ENCODE assay signal across 9 cellular contexts in the genomic region with DNA sequence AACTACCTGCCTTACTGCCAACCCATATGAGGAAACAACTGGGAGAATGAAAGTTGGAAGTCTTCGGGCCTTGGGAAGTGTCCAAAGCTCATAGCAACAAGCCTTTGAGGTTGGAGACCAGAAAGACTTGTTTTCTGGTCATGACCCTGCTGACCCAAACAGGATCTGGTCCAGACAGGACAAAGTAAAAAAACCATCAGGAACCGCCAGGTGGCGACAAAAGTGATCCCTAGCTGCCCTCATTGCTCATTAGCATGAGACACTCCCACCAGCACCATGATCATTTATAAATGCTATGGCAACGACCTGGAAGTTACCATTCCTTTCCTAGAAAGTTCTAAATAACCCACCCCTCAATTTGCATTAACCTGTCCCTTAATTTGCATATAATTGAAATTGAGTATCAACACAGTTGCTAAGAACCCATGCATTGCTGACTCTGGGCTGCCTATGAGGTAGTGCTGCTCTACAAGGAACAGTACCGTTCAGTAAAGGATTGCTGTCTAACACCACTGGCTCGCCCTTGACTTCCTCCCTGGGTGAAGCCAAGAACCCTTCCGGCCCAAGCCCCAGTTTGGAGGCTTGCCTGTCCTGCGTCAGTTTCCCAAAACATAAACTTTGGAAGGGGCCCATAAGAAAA.
DNase-seq lines count a peak whose midpoint lies in the region; ATAC-seq and TF ChIP-seq lines count a peak whose summit lies in the region.
"Had no signal": no experiment of that assay in that cellular context is flagged by ENCODE, and none has a peak within 500 bp of the region (broad histone marks: within the 10 kb centered on the region; RNA-seq: fewer than 3 reads in every experiment).

No MANE protein-coding gene starts in this region.

- H3K18ac ChIP-seq in IMR-90 (ENCODE audit: low read depth, low read length), result no peak overlapping the region

- no peak overlapping the region for H3K56ac ChIP-seq in IMR-90 (ENCODE audit: extremely low read depth, insufficient read depth, low read length)

- H2AK5ac ChIP-seq in IMR-90 (ENCODE audit: low read depth, low read length), result no peak overlapping the region

- H3K4ac ChIP-seq in IMR-90 (ENCODE audit: low read depth, low read length), result no peak overlapping the region

- no peak overlapping the region for H3K23ac ChIP-seq in IMR-90 (ENCODE audit: low read depth, low read length)

- TF ChIP-seq CTCF in IMR-90 (conservative IDR thresholded peaks at IDR 0.05; ENCODE audit: low read depth, low read length), result peak; percentile 41

- no peaks in the 10 kb centered on the region for H3K4me1 ChIP-seq in IMR-90 (ENCODE audit: control insufficient read depth, insufficient read depth, low read length)

- H3K9me1 ChIP-seq in IMR-90 (ENCODE audit: insufficient read depth, low read length), result no peaks in the 10 kb centered on the region

- H2BK5ac ChIP-seq in IMR-90 (ENCODE audit: low read depth, low read length, poor library complexity, severe bottlenecking), result no peak overlapping the region

- TF ChIP-seq RAD21 in IMR-90 (IDR thresholded peaks at IDR 0.05; ENCODE audit: low read length), result peak; percentile 37

- intact Hi-C loops in IMR-90 (cut with micrococcal nuclease), result loop anchor here (2.0 kb wide), 1 partner anchor 596 kb away; no protein-coding TSS in a partner anchor

- H3K14ac ChIP-seq in IMR-90 (replicated peaks; ENCODE audit: low read depth, low read length), result no peak overlapping the region

- no peak overlapping the region for H2AK9ac ChIP-seq in IMR-90 (replicated peaks; ENCODE audit: low read depth, low read length, poor library complexity)

- no peak for TF ChIP-seq POLR2A in IMR-90 (IDR thresholded peaks at IDR 0.05; ENCODE audit: low read depth, low read length)

- H3K27me3 ChIP-seq in IMR-90 (ENCODE audit: control insufficient read depth, insufficient read depth, low read length), result no peaks in the 10 kb centered on the region; the same call in 1 of the 2 replicates

- POLR2A ChIA-PET in IMR-90 (lab: Charles Lee; ENCODE audit: unreplicated experiment), result no interaction called here

- H3K4me2 ChIP-seq in IMR-90 (ENCODE audit: low read depth, low read length), result no peak overlapping the region

- no peak overlapping the region for H3K27ac ChIP-seq in IMR-90 (ENCODE audit: insufficient read depth, low read length)

- in situ Hi-C loops in IMR-90 (cut with MboI; ENCODE audit: low sequenced_read_pairs), result no loop called here

- no CpG with 5 or more reads among the region's 8 CpGs for WGBS in IMR-90 (ENCODE audit: extremely low coverage in 2 of 2, insufficient read length in 1 of 2), 2 experiments

- ATAC-seq in IMR-90 (ENCODE audit: low read depth), result no peak; the same call in 1 of the 2 replicates

- CTCF ChIA-PET in IMR-90 (lab: Yijun Ruan, JAX), result interaction anchor here (0.6 to 1.6 kb wide), 3 partner anchors 10 to 1521 kb away, joined by 3 to 4 read pairs (median 3); no protein-coding TSS in a partner anchor

- H3K4me3 ChIP-seq in IMR-90 (ENCODE audit: insufficient read depth, low read depth, low read length), result no peak overlapping the region

- H4K20me1 ChIP-seq in IMR-90 (ENCODE audit: insufficient read depth, low read length), result no peaks in the 10 kb centered on the region

- dilution Hi-C loops in IMR-90 (cut with HindIII; ENCODE audit: low sequenced_read_pairs, unreplicated experiment), result no loop called here

- no peak overlapping the region for H2BK20ac ChIP-seq in IMR-90 (ENCODE audit: low read depth, low read length)

- H4K5ac ChIP-seq in IMR-90 (ENCODE audit: low read depth, low read length), result no peak overlapping the region

- no peak overlapping the region for H4K91ac ChIP-seq in IMR-90 (ENCODE audit: insufficient read depth, low read depth, low read length)

- no peak overlapping the region for H2BK15ac ChIP-seq in IMR-90 (ENCODE audit: low read depth, low read length)

- H2AFZ ChIP-seq in IMR-90 (replicated peaks; ENCODE audit: low read length, poor library complexity), result no peak overlapping the region

- H3K9ac ChIP-seq in IMR-90 (ENCODE audit: low read depth, low read length), result no peak overlapping the region

- H4K8ac ChIP-seq in IMR-90 (ENCODE audit: low read depth in 2 of 2, low read length in 2 of 2), result no peak overlapping the region

- H3K79me1 ChIP-seq in IMR-90 (ENCODE audit: low read depth in 1 of 2, low read length in 2 of 2), result no peaks in the 10 kb centered on the region

- no peaks in the 10 kb centered on the region for H3K9me3 ChIP-seq in IMR-90 (ENCODE audit: control insufficient read depth, insufficient read depth, low read length)

- H2BK120ac ChIP-seq in IMR-90 (ENCODE audit: low read depth, low read length), result no peak overlapping the region

- peak; percentile 62 for DNase-seq in activated naive CD4-positive, alpha-beta T cell treated with Interleukin-2 at 50 U/mL for 16 hours
- no peak for DNase-seq in activated naive CD4-positive, alpha-beta T cell treated with anti-CD3 and anti-CD28 coated beads, Interleukin-2, amount 50 U/mL, for 16 hours
- DNase-seq in IMR-90, result peak; percentile 18
- peak; percentile 32 for DNase-seq in activated CD4-positive, alpha-beta T cell treated with anti-CD3 and anti-CD28 coated beads, Interleukin-2, amount 50 U/mL, for 1 hour
- peak; percentile 9 for DNase-seq in foreskin melanocyte
- no peak for DNase-seq in GOT3 (lab: John Stamatoyannopoulos, UW)
- no peak for DNase-seq in occipital lobe (lab: John Stamatoyannopoulos, UW)
- DNase-seq in NOMO-1 treated with DMSO at 0.1 percent for 48 hours (lab: John Stamatoyannopoulos, UW; ENCODE audit: unreplicated experiment), result no peak
- DNase-seq: stimulated activated naive B cell treated with anti-CD40 and anti-IgM and Interleukin-4, amounts not matched to agents 10 μg/mL and 1 μg/mL and 100 μg/mL, for 72 hours had no signal

- H3K36me3 ChIP-seq in IMR-90 (ENCODE audit: control insufficient read depth, insufficient read depth, low read length), result no peaks in the 10 kb centered on the region

- no TSS peak for BruUV-seq in IMR-90 (replicated peaks; lab: Mats Ljungman, UMichigan)

TF ChIP-seq in IMR-90, 13 proteins besides CTCF, POLR2A, EP300 and RAD21:
- peak; percentile 47 for TF ChIP-seq SMC3 (IDR thresholded peaks at IDR 0.05; ENCODE audit: low read depth, low read length)
- no peak for TF ChIP-seq MXI1 (IDR thresholded peaks at IDR 0.05; ENCODE audit: borderline replicate concordance, low read depth, low read length)

Comparison
In these comparisons a context has a peak if more than half of its experiments do, and no peak if none do; other contexts are left out.
1. DNase-seq: peak in activated naive CD4-positive, alpha-beta T cell treated with Interleukin-2 at 50 U/mL for 16 hours (single experiment), IMR-90 (single experiment), activated CD4-positive, alpha-beta T cell treated with anti-CD3 and anti-CD28 coated beads, Interleukin-2, amount 50 U/mL, for 1 hour (single experiment) and foreskin melanocyte (single experiment); none in activated naive CD4-positive, alpha-beta T cell treated with anti-CD3 and anti-CD28 coated beads, Interleukin-2, amount 50 U/mL, for 16 hours (single experiment), GOT3 (single experiment), occipital lobe (single experiment) and NOMO-1 treated with DMSO at 0.1 percent for 48 hours (single experiment).